In the genomic region with DNA sequence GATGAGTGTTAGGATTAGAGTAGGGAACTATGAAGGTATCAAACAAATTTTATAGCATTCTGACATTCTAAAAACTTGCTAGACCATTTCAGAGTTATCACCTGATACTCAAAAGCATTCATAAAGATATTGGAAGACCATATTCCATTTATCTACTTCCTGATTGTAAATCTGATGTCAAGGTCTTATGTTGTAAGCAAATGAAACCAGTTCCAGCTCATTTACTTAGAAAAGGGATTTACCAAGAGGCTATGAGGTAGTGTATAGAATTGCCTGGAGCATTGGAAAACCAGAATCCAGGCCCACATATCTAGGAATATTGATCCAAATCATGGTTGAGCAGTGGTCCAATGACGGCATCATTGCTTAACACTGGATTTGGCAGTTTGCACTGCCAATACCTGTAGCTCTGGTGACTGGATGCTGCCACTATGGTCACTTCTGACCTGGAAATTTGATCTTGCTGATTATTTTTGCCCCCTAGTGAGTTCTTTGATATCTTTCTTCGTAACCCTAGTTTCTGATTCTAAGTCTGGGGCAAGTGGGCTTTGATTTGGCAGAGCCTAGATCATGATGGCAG, we compare ENCODE assay signal across 15 cellular contexts. TPM values are rescaled to one million over a fixed set of nuclear protein-coding genes. Genes with fewer than 3 reads are reported as not detected.
DNase-seq lines count a peak whose midpoint lies in the region; ATAC-seq and TF ChIP-seq lines count a peak whose summit lies in the region.
"Had no signal": no experiment of that assay in that cellular context is flagged by ENCODE, and none has a peak within 500 bp of the region (broad histone marks: within the 10 kb centered on the region; RNA-seq: fewer than 3 reads in every experiment).

No MANE protein-coding gene starts in this region.

- H3K4me3 Mint-ChIP-seq in activated naive CD8-positive, alpha-beta T cell treated with anti-CD3 and anti-CD28 coated beads, Interleukin-2, amount 50 U/mL, for 24 hours, result no peak overlapping the region
- H3K4me3 Mint-ChIP-seq in activated naive CD8-positive, alpha-beta T cell treated with anti-CD3 and anti-CD28 coated beads for 36 hours, result no peak overlapping the region
- no peak overlapping the region for H3K4me3 Mint-ChIP-seq in activated T-helper 17 cell treated with anti-CD3 and anti-CD28 coated beads, Interleukin-2, amount 50 U/mL, for 72 hours
- H3K4me3 Mint-ChIP-seq in nephron progenitor cell, result no peak overlapping the region
- H3K4me3 Mint-ChIP-seq: CD8-positive, alpha-beta memory T cell had no signal

- ATAC-seq in activated naive CD8-positive, alpha-beta T cell treated with anti-CD3 and anti-CD28 coated beads, Interleukin-2, amount 50 U/mL, for 24 hours, result no peak
- no peak for ATAC-seq in activated T-helper 17 cell treated with anti-CD3 and anti-CD28 coated beads, Interleukin-2, amount 50 U/mL, for 72 hours (replicated peaks)
- no peak for ATAC-seq in HG02763 (IDR thresholded peaks at IDR 0.05; ENCODE audit: unreplicated experiment)

- TF ChIP-seq CTCF in nephron progenitor cell (IDR thresholded peaks at IDR 0.05), result no peak

- no peak for TF ChIP-seq POLR2A in erythroblast (IDR thresholded peaks at IDR 0.05; ENCODE audit: low read length)

- DNase-seq in activated naive CD8-positive, alpha-beta T cell treated with anti-CD3 and anti-CD28 coated beads, Interleukin-2, amount 50 U/mL, for 24 hours, result no peak
- DNase-seq in activated naive CD8-positive, alpha-beta T cell treated with anti-CD3 and anti-CD28 coated beads for 36 hours, result no peak
- no peak for DNase-seq in nephron progenitor cell
- no peak for DNase-seq in erythroblast (lab: John Stamatoyannopoulos, UW)
- DNase-seq in stimulated activated CD4-positive, alpha-beta T cell treated with anti-CD3 and anti-CD28 coated beads, Interleukin-12 subunit alpha, Interleukin-12 subunit beta, amount 100 ng/mL, for 4 hours, result no peak
- DNase-seq: CD8-positive, alpha-beta memory T cell; GDM1; NCI-H1417; NCI-H187 treated with DMSO at 0.1 percent for 48 hours; NCI-H2171; NCI-H446; NK-92 treated with Interleukin-12 subunit alpha and Interleukin-12 subunit beta, amount 100 ng/mL, for 24 hours had no signal

- H3K9me3 Mint-ChIP-seq in activated naive CD8-positive, alpha-beta T cell treated with anti-CD3 and anti-CD28 coated beads, Interleukin-2, amount 50 U/mL, for 24 hours, result peaks cover 5% of the 10 kb centered on the region
- peaks cover 6% of the 10 kb centered on the region for H3K9me3 Mint-ChIP-seq in activated naive CD8-positive, alpha-beta T cell treated with anti-CD3 and anti-CD28 coated beads for 36 hours
- no peaks in the 10 kb centered on the region for H3K9me3 Mint-ChIP-seq in activated T-helper 17 cell treated with anti-CD3 and anti-CD28 coated beads, Interleukin-2, amount 50 U/mL, for 72 hours
- H3K9me3 Mint-ChIP-seq in nephron progenitor cell, result peaks cover 28% of the 10 kb centered on the region
- H3K9me3 Mint-ChIP-seq: CD8-positive, alpha-beta memory T cell; IgD-negative memory B cell had no signal

- peak overlapping the region; percentile 46 for H3K27ac Mint-ChIP-seq in activated naive CD8-positive, alpha-beta T cell treated with anti-CD3 and anti-CD28 coated beads, Interleukin-2, amount 50 U/mL, for 24 hours
- no peak overlapping the region for H3K27ac Mint-ChIP-seq in activated naive CD8-positive, alpha-beta T cell treated with anti-CD3 and anti-CD28 coated beads for 36 hours
- peak overlapping the region; percentile 39 for H3K27ac Mint-ChIP-seq in activated T-helper 17 cell treated with anti-CD3 and anti-CD28 coated beads, Interleukin-2, amount 50 U/mL, for 72 hours
- peak overlapping the region; percentile 7 for H3K27ac Mint-ChIP-seq in nephron progenitor cell

- H3K4me1 Mint-ChIP-seq in activated naive CD8-positive, alpha-beta T cell treated with anti-CD3 and anti-CD28 coated beads, Interleukin-2, amount 50 U/mL, for 24 hours, result peaks cover 25% of the 10 kb centered on the region
- peaks cover 25% of the 10 kb centered on the region for H3K4me1 Mint-ChIP-seq in activated naive CD8-positive, alpha-beta T cell treated with anti-CD3 and anti-CD28 coated beads for 36 hours
- H3K4me1 Mint-ChIP-seq in activated T-helper 17 cell treated with anti-CD3 and anti-CD28 coated beads, Interleukin-2, amount 50 U/mL, for 72 hours, result peaks cover 12% of the 10 kb centered on the region
- H3K4me1 Mint-ChIP-seq in nephron progenitor cell, result no peaks in the 10 kb centered on the region

- H3K27me3 Mint-ChIP-seq in activated naive CD8-positive, alpha-beta T cell treated with anti-CD3 and anti-CD28 coated beads, Interleukin-2, amount 50 U/mL, for 24 hours, result no peaks in the 10 kb centered on the region
- H3K27me3 Mint-ChIP-seq in activated naive CD8-positive, alpha-beta T cell treated with anti-CD3 and anti-CD28 coated beads for 36 hours, result no peaks in the 10 kb centered on the region
- no peaks in the 10 kb centered on the region for H3K27me3 Mint-ChIP-seq in activated T-helper 17 cell treated with anti-CD3 and anti-CD28 coated beads, Interleukin-2, amount 50 U/mL, for 72 hours
- no peaks in the 10 kb centered on the region for H3K27me3 Mint-ChIP-seq in nephron progenitor cell (ENCODE audit: low read depth, poor library complexity)
- H3K27me3 Mint-ChIP-seq: CD8-positive, alpha-beta memory T cell; IgD-negative memory B cell had no signal

- peaks cover 12% of the 10 kb centered on the region for H3K36me3 Mint-ChIP-seq in activated naive CD8-positive, alpha-beta T cell treated with anti-CD3 and anti-CD28 coated beads, Interleukin-2, amount 50 U/mL, for 24 hours (ENCODE audit: low read depth)
- H3K36me3 Mint-ChIP-seq in activated naive CD8-positive, alpha-beta T cell treated with anti-CD3 and anti-CD28 coated beads for 36 hours, result peaks cover 20% of the 10 kb centered on the region
- peaks cover 8% of the 10 kb centered on the region for H3K36me3 Mint-ChIP-seq in activated T-helper 17 cell treated with anti-CD3 and anti-CD28 coated beads, Interleukin-2, amount 50 U/mL, for 72 hours (ENCODE audit: low read depth)
- H3K36me3 Mint-ChIP-seq in nephron progenitor cell (ENCODE audit: low read depth), result peaks cover 42% of the 10 kb centered on the region

RNA-seq across cellular contexts. Expression of a gene that starts 25.4 kb away (rescaled TPM):
- 10 to 100 TPM; 10.3 to 12.1 TPM for total RNA-seq in activated naive CD8-positive, alpha-beta T cell treated with anti-CD3 and anti-CD28 coated beads for 36 hours
- total RNA-seq in activated T-helper 17 cell treated with anti-CD3 and anti-CD28 coated beads, Interleukin-2, amount 50 U/mL, for 72 hours, result 10 to 100 TPM; 11.4 to 14.0 TPM

RNA-seq across cellular contexts. Expression of a gene that starts 25.6 kb away (rescaled TPM):
- total RNA-seq in activated naive CD8-positive, alpha-beta T cell treated with anti-CD3 and anti-CD28 coated beads for 36 hours, result under 1 TPM; 0.42 to 0.76 TPM
- under 1 TPM in 1 of 2 donors, not detected in 1; 0.21 TPM for total RNA-seq in activated T-helper 17 cell treated with anti-CD3 and anti-CD28 coated beads, Interleukin-2, amount 50 U/mL, for 72 hours
